In genomic region chr16:27235055-27235937, GRCh38 we compare ENCODE assay signal across 2 cellular contexts.
TF ChIP-seq lines count a peak whose summit lies in the region.

No MANE protein-coding gene starts in this region.

TF ChIP-seq in HEK293T, 16 proteins besides CTCF, POLR2A, EP300 and RAD21 (continued from another document):
- TF ChIP-seq CTBP1 (IDR thresholded peaks at IDR 0.05; ENCODE audit: borderline replicate concordance), result no peak
- TF ChIP-seq BHLHE40 (IDR thresholded peaks at IDR 0.05; ENCODE audit: borderline replicate concordance), result no peak
- no peak for TF ChIP-seq HDGF (IDR thresholded peaks at IDR 0.05; ENCODE audit: borderline replicate concordance)
- no peak for TF ChIP-seq ELF4 (IDR thresholded peaks at IDR 0.05)
- TF ChIP-seq L3MBTL2 (conservative IDR thresholded peaks at IDR 0.05), result no peak
- no peak for TF ChIP-seq LEF1 (IDR thresholded peaks at IDR 0.05; ENCODE audit: borderline replicate concordance)
- no peak for TF ChIP-seq PKNOX1 (IDR thresholded peaks at IDR 0.05)
- TF ChIP-seq TARDBP (IDR thresholded peaks at IDR 0.05), result no peak
- TF ChIP-seq ARNT (IDR thresholded peaks at IDR 0.05), result no peak
- TF ChIP-seq FOXM1 (IDR thresholded peaks at IDR 0.05; ENCODE audit: borderline replicate concordance), result no peak
- no peak for TF ChIP-seq NFRKB (IDR thresholded peaks at IDR 0.05)

TF ChIP-seq in H1, 55 proteins besides CTCF, POLR2A, EP300 and RAD21 (continued from another document):
- peak; percentile 16 for TF ChIP-seq NANOG (IDR thresholded peaks at IDR 0.05; ENCODE audit: insufficient read depth, low read depth, low read length, poor library complexity, severe bottlenecking)
